ENCODE assay signal across 13 cellular contexts in genomic region chrX:78527263-78527662, GRCh38.
DNase-seq lines count a peak whose midpoint lies in the region; ATAC-seq and TF ChIP-seq lines count a peak whose summit lies in the region.
"Had no signal": no experiment of that assay in that cellular context is flagged by ENCODE, and none has a peak within 500 bp of the region (broad histone marks: within the 10 kb centered on the region; RNA-seq: fewer than 3 reads in every experiment).

No MANE protein-coding gene starts in this region.

- intact Hi-C loops in activated T-helper 2 cell treated with anti-CD3 and anti-CD28 coated beads, Interferon-gamma antibody, Interleukin-2, Interleukin-4, amounts not matched to agents 10 μg/mL and 5 μg/mL and 100 μg/mL, durations not matched to agents 14 hours and 24 hours and 36 hours (cut with micrococcal nuclease) = loop anchor here (1.0 to 10.0 kb wide), 4 partner anchors 10 to 730 kb away; no protein-coding TSS in a partner anchor
- intact Hi-C loops in lower leg skin (cut with DNase I; ENCODE audit: low total_unique reads) = no loop called here

- H3K36me3 Mint-ChIP-seq in HFFc6 (ENCODE audit: low read depth) = no peaks in the 10 kb centered on the region
- peaks cover 7% of the 10 kb centered on the region for H3K36me3 Mint-ChIP-seq in activated T-helper 2 cell treated with anti-CD3 and anti-CD28 coated beads, Interferon-gamma antibody, Interleukin-2, Interleukin-4, amounts not matched to agents 10 μg/mL and 5 μg/mL and 100 μg/mL, durations not matched to agents 14 hours and 24 hours and 36 hours (ENCODE audit: low read depth)

- ATAC-seq in HG02678 (IDR thresholded peaks at IDR 0.05; ENCODE audit: unreplicated experiment) = no peak
- ATAC-seq: esophagus mucosa had no signal

- no peak overlapping the region for H3K27ac Mint-ChIP-seq in HFFc6
- H3K27ac Mint-ChIP-seq in activated T-helper 2 cell treated with anti-CD3 and anti-CD28 coated beads, Interferon-gamma antibody, Interleukin-2, Interleukin-4, amounts not matched to agents 10 μg/mL and 5 μg/mL and 100 μg/mL, durations not matched to agents 14 hours and 24 hours and 36 hours = peak overlapping the region; percentile 85

- DNase-seq in ELR (ENCODE audit: low read depth) (peak; percentile 11), HFFc6 (peak; percentile 1), kidney tubule cell (ENCODE audit: low spot score) (peak; percentile 74), NCI-H146 treated with DMSO at 0.1 percent for 48 hours (lab: John Stamatoyannopoulos, UW; ENCODE audit: unreplicated experiment) (no peak), lower leg skin (ENCODE audit: low spot score in 2 of 2) (no peak), SW 1271 (lab: John Stamatoyannopoulos, UW) (no peak)
- DNase-seq in activated T-helper 2 cell treated with anti-CD3 and anti-CD28 coated beads, Interferon-gamma antibody, Interleukin-2, Interleukin-4, amounts not matched to agents 10 μg/mL and 5 μg/mL and 100 μg/mL, durations not matched to agents 14 hours and 24 hours and 36 hours (ENCODE audit: low spot score) = no peak
- DNase-seq: caudate nucleus, KBM-7, retina had no signal

- no peaks in the 10 kb centered on the region for H3K9me3 Mint-ChIP-seq in HFFc6
- H3K9me3 Mint-ChIP-seq in activated T-helper 2 cell treated with anti-CD3 and anti-CD28 coated beads, Interferon-gamma antibody, Interleukin-2, Interleukin-4, amounts not matched to agents 10 μg/mL and 5 μg/mL and 100 μg/mL, durations not matched to agents 14 hours and 24 hours and 36 hours = peaks cover 19% of the 10 kb centered on the region

- no peak for TF ChIP-seq CTCF in HFFc6 (IDR thresholded peaks at IDR 0.05)
- TF ChIP-seq CTCF in lower leg skin (IDR thresholded peaks at IDR 0.05) = no peak

- no peaks in the 10 kb centered on the region for H3K27me3 Mint-ChIP-seq in HFFc6 (ENCODE audit: insufficient read depth)
- H3K27me3 Mint-ChIP-seq in activated T-helper 2 cell treated with anti-CD3 and anti-CD28 coated beads, Interferon-gamma antibody, Interleukin-2, Interleukin-4, amounts not matched to agents 10 μg/mL and 5 μg/mL and 100 μg/mL, durations not matched to agents 14 hours and 24 hours and 36 hours (ENCODE audit: low read depth) = no peaks in the 10 kb centered on the region

- H3K4me3 Mint-ChIP-seq in HFFc6 = no peak overlapping the region
- H3K4me3 Mint-ChIP-seq in activated T-helper 2 cell treated with anti-CD3 and anti-CD28 coated beads, Interferon-gamma antibody, Interleukin-2, Interleukin-4, amounts not matched to agents 10 μg/mL and 5 μg/mL and 100 μg/mL, durations not matched to agents 14 hours and 24 hours and 36 hours (ENCODE audit: low read depth) = no peak overlapping the region

- H3K4me1 Mint-ChIP-seq in HFFc6 (ENCODE audit: low read depth) = no peaks in the 10 kb centered on the region
- H3K4me1 Mint-ChIP-seq in activated T-helper 2 cell treated with anti-CD3 and anti-CD28 coated beads, Interferon-gamma antibody, Interleukin-2, Interleukin-4, amounts not matched to agents 10 μg/mL and 5 μg/mL and 100 μg/mL, durations not matched to agents 14 hours and 24 hours and 36 hours (ENCODE audit: low read depth) = peaks cover 39% of the 10 kb centered on the region

- no peak for TF ChIP-seq POLR2A in lower leg skin (IDR thresholded peaks at IDR 0.05)

- no peak overlapping the region for H3K4me3 ChIP-seq in lower leg skin (ENCODE audit: low read depth, poor library complexity, severe bottlenecking)
- H3K4me3 ChIP-seq: tibial nerve had no signal

- WGBS in lower leg skin, 2 donors = 40 to 52% methylated on average over 1 of the region's 1 CpG

Comparison
In these comparisons a context has a peak if more than half of its experiments do, and no peak if none do; other contexts are left out.
1. DNase-seq: peak in ELR (single experiment), HFFc6 (single experiment) and kidney tubule cell (single experiment); none in activated T-helper 2 cell treated with anti-CD3 and anti-CD28 coated beads, Interferon-gamma antibody, Interleukin-2, Interleukin-4, amounts not matched to agents 10 μg/mL and 5 μg/mL and 100 μg/mL, durations not matched to agents 14 hours and 24 hours and 36 hours (single experiment), NCI-H146 treated with DMSO at 0.1 percent for 48 hours (single experiment), lower leg skin (0 of 2) and SW 1271 (0 of 2).